6 cellular contexts compared by ENCODE assay signal in the genomic region with DNA sequence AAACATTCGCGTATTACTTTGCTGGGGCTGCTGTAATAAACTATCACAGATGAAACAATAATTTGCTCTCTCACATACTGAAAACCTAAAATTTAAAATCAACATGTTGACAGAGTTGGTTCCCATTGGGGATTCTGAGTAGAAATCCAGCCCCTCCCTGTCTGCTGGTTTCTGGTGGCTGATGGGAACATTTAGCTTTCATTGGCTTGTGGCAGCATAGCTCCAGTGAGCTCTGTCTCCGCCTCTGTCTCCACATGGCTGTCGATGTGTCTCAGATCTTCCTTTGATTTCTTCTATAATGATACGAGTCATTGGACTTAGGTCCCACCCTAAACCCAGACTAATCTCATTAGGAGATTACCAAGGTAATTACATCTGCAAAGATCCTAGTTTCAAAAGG. TPM values are rescaled to one million over a fixed set of nuclear protein-coding genes. Genes with fewer than 3 reads are reported as not detected.
"Had no signal": no experiment of that assay in that cellular context is flagged by ENCODE, and none has a peak within 500 bp of the region (broad histone marks: within the 10 kb centered on the region; RNA-seq: fewer than 3 reads in every experiment).

No MANE protein-coding gene starts in this region.

RNA-seq across cellular contexts. Expression of a gene that starts 30.9 kb away (rescaled TPM):
- total RNA-seq: HepG2, HT-29, HT1080, IMR-90, K562 had no signal
- polyA plus RNA-seq: HepG2, IgD-negative memory B cell, IMR-90, K562 had no signal
